8 cellular contexts compared by ENCODE assay signal in the genomic region with DNA sequence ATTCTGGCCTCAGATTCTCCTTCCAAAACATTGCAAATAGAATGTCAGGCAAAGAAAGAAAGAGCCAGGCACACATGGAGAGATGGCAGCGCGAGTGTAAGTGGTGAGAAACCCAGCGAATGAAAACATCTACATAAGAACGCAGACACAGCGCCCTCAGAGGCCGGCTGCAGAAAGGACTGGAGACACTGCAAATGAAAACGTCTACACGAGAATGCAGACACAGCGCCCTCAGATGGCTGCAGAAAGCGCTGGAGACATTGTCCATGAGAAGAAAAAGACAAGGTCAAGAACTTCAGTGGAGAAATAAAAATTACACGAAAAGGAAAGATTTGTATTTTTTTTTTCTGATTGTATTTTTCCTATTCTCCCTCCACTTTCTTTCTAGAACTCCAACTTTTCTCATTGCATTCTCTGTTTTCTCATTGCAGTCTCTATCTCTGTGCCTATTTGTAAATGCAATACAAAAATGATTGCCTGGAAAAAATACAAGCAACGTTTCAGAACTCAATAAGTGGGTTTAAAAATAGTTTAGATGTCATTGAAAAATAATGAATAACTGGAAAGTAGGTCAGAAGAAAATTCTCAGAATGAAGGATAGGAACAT.
A peak's percentile ranks its signal among the peaks of the same experiment; 100 is the strongest.
DNase-seq lines count a peak whose midpoint lies in the region; ATAC-seq and TF ChIP-seq lines count a peak whose summit lies in the region.

No MANE protein-coding gene starts in this region.

- DNase-seq in GF-D8 (lab: John Stamatoyannopoulos, UW) = peak; percentile 54
- DNase-seq in NCI-H1436 treated with DMSO at 0.1 percent for 48 hours (lab: John Stamatoyannopoulos, UW) = peak; percentile 66
- peak; percentile 90 for DNase-seq in adipocyte (ENCODE audit: low read depth)
- peak; percentile 72 to 81 for DNase-seq in heart right ventricle
- DNase-seq in renal cortical epithelial cell (ENCODE audit: low read depth) = peak; percentile 90

- no peak overlapping the region for H3K4me2 ChIP-seq in SU-DHL-6 (ENCODE audit: low read depth, low read length, poor library complexity, severe bottlenecking)

- H3K9ac ChIP-seq in SU-DHL-6 (ENCODE audit: low read length) (no peak overlapping the region), adipocyte (ENCODE audit: low read length) (no peak overlapping the region)

- no peaks in the 10 kb centered on the region for H3K9me2 ChIP-seq in SU-DHL-6 (replicated peaks; ENCODE audit: insufficient read depth, low read length)

- H3K27me3 ChIP-seq in SU-DHL-6 (ENCODE audit: low read length) = no peaks in the 10 kb centered on the region
- peaks cover 24% of the 10 kb centered on the region for H3K27me3 ChIP-seq in adipocyte (replicated peaks; ENCODE audit: control insufficient read depth, insufficient read depth, low read length)
- H3K27me3 ChIP-seq in heart right ventricle = peaks cover 7 to 41% (median 24%) of the 10 kb centered on the region in 7 donors

- no peaks in the 10 kb centered on the region for H3F3A ChIP-seq in SU-DHL-6 (ENCODE audit: insufficient read depth)

- peak; percentile 74 for ATAC-seq in HG02623 (IDR thresholded peaks at IDR 0.05; ENCODE audit: unreplicated experiment)
- peak in 7 of 8 donors; percentile 43 to 66 (median 60) for ATAC-seq in heart right ventricle
- no peak for ATAC-seq in HG02642 (IDR thresholded peaks at IDR 0.05; ENCODE audit: poor library complexity, unreplicated experiment)

- H3K36me3 ChIP-seq in SU-DHL-6 (ENCODE audit: low read length) = no peaks in the 10 kb centered on the region
- no peaks in the 10 kb centered on the region for H3K36me3 ChIP-seq in adipocyte (ENCODE audit: control insufficient read depth, insufficient read depth, low read length, severe bottlenecking)
- H3K36me3 ChIP-seq in heart right ventricle = no peaks in the 10 kb centered on the region

- H3K4me3 ChIP-seq in SU-DHL-6 (ENCODE audit: insufficient read depth, low read length, poor library complexity, severe bottlenecking) (no peak overlapping the region), adipocyte (ENCODE audit: low read length) (no peak overlapping the region), heart right ventricle (no peak overlapping the region)

- TF ChIP-seq CTCF in SU-DHL-6 (IDR thresholded peaks at IDR 0.05; ENCODE audit: insufficient read depth, low read length, poor library complexity, severe bottlenecking) (peak; percentile 92), heart right ventricle (IDR thresholded peaks at IDR 0.05) (peak; percentile 51 to 91 (median 73))

- 3% methylated on average over 12 of the region's 12 CpGs for WGBS in heart right ventricle, 2 donors

- H4K20me1 ChIP-seq in SU-DHL-6 (ENCODE audit: low read depth, low read length) = no peaks in the 10 kb centered on the region

- H3K27ac ChIP-seq in SU-DHL-6 (ENCODE audit: low read depth, low read length) (no peak overlapping the region), heart right ventricle (no peak overlapping the region)

- H2AFZ ChIP-seq in SU-DHL-6 (ENCODE audit: low read depth, low read length, severe bottlenecking) = no peak overlapping the region

- H3K9me3 ChIP-seq in SU-DHL-6 (ENCODE audit: insufficient read depth, low read length) (no peaks in the 10 kb centered on the region), adipocyte (ENCODE audit: control insufficient read depth, low read length) (no peaks in the 10 kb centered on the region), heart right ventricle (no peaks in the 10 kb centered on the region)

- H3K4me1 ChIP-seq in adipocyte (ENCODE audit: control insufficient read depth, insufficient read depth, low read length) (peaks cover 4% of the 10 kb centered on the region), heart right ventricle (peaks cover 0 to 17% (median 7%) of the 10 kb centered on the region in 9 donors)

- no peaks in the 10 kb centered on the region for H3K79me2 ChIP-seq in SU-DHL-6 (ENCODE audit: insufficient read depth, low read length)

- intact Hi-C loops in heart right ventricle (cut with DNase I) = loop anchor here in 8 of 10 donors (5.0 to 10.0 kb wide), 8 partner anchors 167 to 717 kb away; no protein-coding TSS in a partner anchor
